Comparison of ENCODE assay signal across 1 cellular context in the genomic region with DNA sequence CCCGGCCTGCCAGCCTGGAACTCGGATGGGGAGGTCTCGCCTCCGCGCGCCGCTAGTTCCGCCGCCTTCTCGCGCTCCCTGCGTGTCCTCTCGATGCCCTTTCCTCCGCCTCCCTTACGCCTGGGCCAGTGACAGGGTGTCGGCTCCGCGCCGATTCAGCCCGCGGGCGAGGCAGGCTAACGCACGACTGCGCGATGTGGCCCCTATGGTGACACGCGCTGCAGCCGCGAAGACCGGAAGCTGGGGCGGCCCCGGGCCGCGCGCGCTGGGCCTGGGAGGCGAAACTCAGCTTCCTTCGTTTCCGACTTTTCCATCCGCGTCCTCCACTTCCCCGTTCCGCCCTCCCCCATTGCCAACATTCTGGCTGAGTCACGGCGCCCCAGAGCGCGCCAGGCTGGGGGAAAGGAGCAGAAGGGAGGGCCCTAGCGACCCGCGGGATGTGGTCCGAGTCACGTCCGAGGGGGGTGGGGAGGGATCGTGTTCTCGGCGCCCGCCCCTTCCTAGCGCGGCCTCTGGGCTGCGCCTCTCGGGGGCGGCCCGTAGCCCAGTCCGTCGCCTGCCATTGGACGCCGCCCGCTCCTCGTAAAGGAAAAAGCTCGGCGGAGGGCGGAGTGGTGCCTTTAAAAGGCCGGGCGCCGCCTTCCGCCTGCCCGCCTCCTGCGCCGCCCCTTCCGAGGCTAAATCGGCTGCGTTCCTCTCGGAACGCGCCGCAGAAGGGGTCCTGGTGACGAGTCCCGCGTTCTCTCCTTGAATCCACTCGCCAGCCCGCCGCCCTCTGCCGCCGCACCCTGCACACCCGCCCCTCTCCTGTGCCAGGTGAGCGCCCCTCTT.
TF ChIP-seq lines count a peak whose summit lies in the region.

TSS of gene ALDOA (plus strand) at position 649 of the 831 bp plus-strand sequence. CDS start 1,138 bp downstream, outside the sequence.

TF ChIP-seq in K562, 482 proteins besides CTCF, POLR2A, EP300 and RAD21 (continued from another document and continues in another):
- TF ChIP-seq, protein P1, sequence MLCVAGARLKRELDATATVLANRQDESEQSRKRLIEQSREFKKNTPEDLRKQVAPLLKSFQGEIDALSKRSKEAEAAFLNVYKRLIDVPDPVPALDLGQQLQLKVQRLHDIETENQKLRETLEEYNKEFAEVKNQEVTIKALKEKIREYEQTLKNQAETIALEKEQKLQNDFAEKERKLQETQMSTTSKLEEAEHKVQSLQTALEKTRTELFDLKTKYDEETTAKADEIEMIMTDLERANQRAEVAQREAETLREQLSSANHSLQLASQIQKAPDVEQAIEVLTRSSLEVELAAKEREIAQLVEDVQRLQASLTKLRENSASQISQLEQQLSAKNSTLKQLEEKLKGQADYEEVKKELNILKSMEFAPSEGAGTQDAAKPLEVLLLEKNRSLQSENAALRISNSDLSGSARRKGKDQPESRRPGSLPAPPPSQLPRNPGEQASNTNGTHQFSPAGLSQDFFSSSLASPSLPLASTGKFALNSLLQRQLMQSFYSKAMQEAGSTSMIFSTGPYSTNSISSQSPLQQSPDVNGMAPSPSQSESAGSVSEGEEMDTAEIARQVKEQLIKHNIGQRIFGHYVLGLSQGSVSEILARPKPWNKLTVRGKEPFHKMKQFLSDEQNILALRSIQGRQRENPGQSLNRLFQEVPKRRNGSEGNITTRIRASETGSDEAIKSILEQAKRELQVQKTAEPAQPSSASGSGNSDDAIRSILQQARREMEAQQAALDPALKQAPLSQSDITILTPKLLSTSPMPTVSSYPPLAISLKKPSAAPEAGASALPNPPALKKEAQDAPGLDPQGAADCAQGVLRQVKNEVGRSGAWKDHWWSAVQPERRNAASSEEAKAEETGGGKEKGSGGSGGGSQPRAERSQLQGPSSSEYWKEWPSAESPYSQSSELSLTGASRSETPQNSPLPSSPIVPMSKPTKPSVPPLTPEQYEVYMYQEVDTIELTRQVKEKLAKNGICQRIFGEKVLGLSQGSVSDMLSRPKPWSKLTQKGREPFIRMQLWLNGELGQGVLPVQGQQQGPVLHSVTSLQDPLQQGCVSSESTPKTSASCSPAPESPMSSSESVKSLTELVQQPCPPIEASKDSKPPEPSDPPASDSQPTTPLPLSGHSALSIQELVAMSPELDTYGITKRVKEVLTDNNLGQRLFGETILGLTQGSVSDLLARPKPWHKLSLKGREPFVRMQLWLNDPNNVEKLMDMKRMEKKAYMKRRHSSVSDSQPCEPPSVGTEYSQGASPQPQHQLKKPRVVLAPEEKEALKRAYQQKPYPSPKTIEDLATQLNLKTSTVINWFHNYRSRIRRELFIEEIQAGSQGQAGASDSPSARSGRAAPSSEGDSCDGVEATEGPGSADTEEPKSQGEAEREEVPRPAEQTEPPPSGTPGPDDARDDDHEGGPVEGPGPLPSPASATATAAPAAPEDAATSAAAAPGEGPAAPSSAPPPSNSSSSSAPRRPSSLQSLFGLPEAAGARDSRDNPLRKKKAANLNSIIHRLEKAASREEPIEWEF (CRISPR knock-in tag; IDR thresholded peaks at IDR 0.05): no peak
- TF ChIP-seq SMAD2 (IDR thresholded peaks at IDR 0.05; ENCODE audit: low read depth, low read length): no peak
- TF ChIP-seq C11orf30 (IDR thresholded peaks at IDR 0.05; ENCODE audit: low read depth): peak; percentile 94
- TF ChIP-seq, protein P2, sequence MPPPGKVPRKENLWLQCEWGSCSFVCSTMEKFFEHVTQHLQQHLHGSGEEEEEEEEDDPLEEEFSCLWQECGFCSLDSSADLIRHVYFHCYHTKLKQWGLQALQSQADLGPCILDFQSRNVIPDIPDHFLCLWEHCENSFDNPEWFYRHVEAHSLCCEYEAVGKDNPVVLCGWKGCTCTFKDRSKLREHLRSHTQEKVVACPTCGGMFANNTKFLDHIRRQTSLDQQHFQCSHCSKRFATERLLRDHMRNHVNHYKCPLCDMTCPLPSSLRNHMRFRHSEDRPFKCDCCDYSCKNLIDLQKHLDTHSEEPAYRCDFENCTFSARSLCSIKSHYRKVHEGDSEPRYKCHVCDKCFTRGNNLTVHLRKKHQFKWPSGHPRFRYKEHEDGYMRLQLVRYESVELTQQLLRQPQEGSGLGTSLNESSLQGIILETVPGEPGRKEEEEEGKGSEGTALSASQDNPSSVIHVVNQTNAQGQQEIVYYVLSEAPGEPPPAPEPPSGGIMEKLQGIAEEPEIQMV (tag; conservative IDR thresholded peaks at IDR 0.05; ENCODE audit: low read depth): 0 out of 2 replicates have a peak, but pooled peaks have one; percentile 7
- peak; percentile 83 for TF ChIP-seq HDAC8 (tag; IDR thresholded peaks at IDR 0.05)
- TF ChIP-seq, protein P3, sequence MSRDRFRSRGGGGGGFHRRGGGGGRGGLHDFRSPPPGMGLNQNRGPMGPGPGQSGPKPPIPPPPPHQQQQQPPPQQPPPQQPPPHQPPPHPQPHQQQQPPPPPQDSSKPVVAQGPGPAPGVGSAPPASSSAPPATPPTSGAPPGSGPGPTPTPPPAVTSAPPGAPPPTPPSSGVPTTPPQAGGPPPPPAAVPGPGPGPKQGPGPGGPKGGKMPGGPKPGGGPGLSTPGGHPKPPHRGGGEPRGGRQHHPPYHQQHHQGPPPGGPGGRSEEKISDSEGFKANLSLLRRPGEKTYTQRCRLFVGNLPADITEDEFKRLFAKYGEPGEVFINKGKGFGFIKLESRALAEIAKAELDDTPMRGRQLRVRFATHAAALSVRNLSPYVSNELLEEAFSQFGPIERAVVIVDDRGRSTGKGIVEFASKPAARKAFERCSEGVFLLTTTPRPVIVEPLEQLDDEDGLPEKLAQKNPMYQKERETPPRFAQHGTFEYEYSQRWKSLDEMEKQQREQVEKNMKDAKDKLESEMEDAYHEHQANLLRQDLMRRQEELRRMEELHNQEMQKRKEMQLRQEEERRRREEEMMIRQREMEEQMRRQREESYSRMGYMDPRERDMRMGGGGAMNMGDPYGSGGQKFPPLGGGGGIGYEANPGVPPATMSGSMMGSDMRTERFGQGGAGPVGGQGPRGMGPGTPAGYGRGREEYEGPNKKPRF (IDR thresholded peaks at IDR 0.05; ENCODE audit: low read depth, low read length): no peak
- TF ChIP-seq ZBTB11 (CRISPR knock-in tag; IDR thresholded peaks at IDR 0.05): peak; percentile 39 to 88 (median 43); a peak in 4 of 6 replicates
- TF ChIP-seq CHD2 (IDR thresholded peaks at IDR 0.05; ENCODE audit: low read depth, low read length): peak; percentile 65; the same call in 1 of the 2 replicates
- no peak for TF ChIP-seq ZNF140 (CRISPR knock-in tag; IDR thresholded peaks at IDR 0.05)
- TF ChIP-seq CHAMP1 (IDR thresholded peaks at IDR 0.05): no peak
- peak; percentile 61; the same call in 1 of the 2 replicates for TF ChIP-seq PATZ1 (CRISPR knock-in tag; IDR thresholded peaks at IDR 0.05; ENCODE audit: borderline replicate concordance)
- no peak for TF ChIP-seq ZNF12 (CRISPR knock-in tag; IDR thresholded peaks at IDR 0.05)
- TF ChIP-seq FOXA1 (IDR thresholded peaks at IDR 0.05; ENCODE audit: borderline replicate concordance): no peak
- TF ChIP-seq TBP (optimal IDR thresholded peaks at IDR 0.05; ENCODE audit: low read depth, low read length): peak; percentile 98
- no peak for TF ChIP-seq HNRNPK (IDR thresholded peaks at IDR 0.05; ENCODE audit: low read depth, low read length, poor library complexity, severe bottlenecking)
- no peak for TF ChIP-seq AFF1 (IDR thresholded peaks at IDR 0.05; ENCODE audit: low read depth in 1 of 2, partially characterized antibody in 2 of 2)
- TF ChIP-seq, protein P4, sequence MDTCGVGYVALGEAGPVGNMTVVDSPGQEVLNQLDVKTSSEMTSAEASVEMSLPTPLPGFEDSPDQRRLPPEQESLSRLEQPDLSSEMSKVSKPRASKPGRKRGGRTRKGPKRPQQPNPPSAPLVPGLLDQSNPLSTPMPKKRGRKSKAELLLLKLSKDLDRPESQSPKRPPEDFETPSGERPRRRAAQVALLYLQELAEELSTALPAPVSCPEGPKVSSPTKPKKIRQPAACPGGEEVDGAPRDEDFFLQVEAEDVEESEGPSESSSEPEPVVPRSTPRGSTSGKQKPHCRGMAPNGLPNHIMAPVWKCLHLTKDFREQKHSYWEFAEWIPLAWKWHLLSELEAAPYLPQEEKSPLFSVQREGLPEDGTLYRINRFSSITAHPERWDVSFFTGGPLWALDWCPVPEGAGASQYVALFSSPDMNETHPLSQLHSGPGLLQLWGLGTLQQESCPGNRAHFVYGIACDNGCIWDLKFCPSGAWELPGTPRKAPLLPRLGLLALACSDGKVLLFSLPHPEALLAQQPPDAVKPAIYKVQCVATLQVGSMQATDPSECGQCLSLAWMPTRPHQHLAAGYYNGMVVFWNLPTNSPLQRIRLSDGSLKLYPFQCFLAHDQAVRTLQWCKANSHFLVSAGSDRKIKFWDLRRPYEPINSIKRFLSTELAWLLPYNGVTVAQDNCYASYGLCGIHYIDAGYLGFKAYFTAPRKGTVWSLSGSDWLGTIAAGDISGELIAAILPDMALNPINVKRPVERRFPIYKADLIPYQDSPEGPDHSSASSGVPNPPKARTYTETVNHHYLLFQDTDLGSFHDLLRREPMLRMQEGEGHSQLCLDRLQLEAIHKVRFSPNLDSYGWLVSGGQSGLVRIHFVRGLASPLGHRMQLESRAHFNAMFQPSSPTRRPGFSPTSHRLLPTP (IDR thresholded peaks at IDR 0.05; ENCODE audit: borderline replicate concordance, extremely low read depth, insufficient read length): no peak
- TF ChIP-seq MBD2 (IDR thresholded peaks at IDR 0.05; ENCODE audit: borderline replicate concordance, low read depth): peak; percentile 59; the same call in 1 of the 2 replicates
